Comparison of ENCODE assay signal across 9 cellular contexts in the genomic region with DNA sequence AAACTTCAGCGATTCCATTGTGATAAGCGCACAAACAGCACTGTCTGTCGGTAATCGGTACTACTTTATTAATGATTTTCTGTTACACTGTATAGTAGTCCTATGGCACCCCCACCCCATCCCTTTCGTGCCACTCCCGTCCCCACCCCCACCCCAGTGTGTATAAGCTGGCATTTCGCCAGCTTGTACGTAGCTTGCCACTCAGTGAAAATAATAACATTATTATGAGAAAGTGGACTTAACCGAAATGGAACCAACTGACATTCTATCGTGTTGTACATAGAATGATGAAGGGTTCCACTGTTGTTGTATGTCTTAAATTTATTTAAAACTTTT. TPM values are rescaled to one million over a fixed set of nuclear protein-coding genes. Genes with fewer than 3 reads are reported as not detected.
A peak's percentile ranks its signal among the peaks of the same experiment; 100 is the strongest.
DNase-seq lines count a peak whose midpoint lies in the region; FAIRE-seq and TF ChIP-seq lines count a peak whose summit lies in the region.
"Had no signal": no experiment of that assay in that cellular context is flagged by ENCODE, and none has a peak within 500 bp of the region (broad histone marks: within the 10 kb centered on the region; RNA-seq: fewer than 3 reads in every experiment).

No MANE protein-coding gene starts in this region.

- DNase-seq in DMS 273 (lab: John Stamatoyannopoulos, UW; ENCODE audit: unreplicated experiment) (peak; percentile 74), DMS 273 treated with DMSO at 0.1 percent for 48 hours (lab: John Stamatoyannopoulos, UW) (no peak), adipocyte (ENCODE audit: low read depth) (peak; percentile 76), kidney (no peak), testis (peak; percentile 37), Karpas-422 (no peak)
- no peak for DNase-seq in NK-92 treated with Interleukin-12 subunit alpha and Interleukin-12 subunit beta, amount 100 ng/mL, for 24 hours (lab: John Stamatoyannopoulos, UW)

- H3K9me2 ChIP-seq in Karpas-422 (replicated peaks; ENCODE audit: insufficient read depth, low read length): no peaks in the 10 kb centered on the region

- intact Hi-C loops in kidney (cut with DNase I): no loop called here
- intact Hi-C loops in testis (cut with DNase I; ENCODE audit: low total_unique reads): no loop called here

- no peak for TF ChIP-seq CTCF in kidney (IDR thresholded peaks at IDR 0.05; ENCODE audit: borderline replicate concordance, extremely low read depth, insufficient read depth)
- no peak for TF ChIP-seq CTCF in testis (IDR thresholded peaks at IDR 0.05)

- H3K4me3 ChIP-seq in HUES6 (ENCODE audit: low read depth, low read length) (peak overlapping the region; percentile 76), adipocyte (ENCODE audit: low read length) (peak overlapping the region; percentile 79), kidney (ENCODE audit: low read length in 2 of 2) (peak overlapping the region; percentile 70 to 78), testis (peak overlapping the region; percentile 61 to 80), Karpas-422 (ENCODE audit: low read length) (no peak overlapping the region)

- H3K79me2 ChIP-seq in Karpas-422 (ENCODE audit: low read length): no peaks in the 10 kb centered on the region

- WGBS in testis, 2 donors: 4% methylated on average over 6 to 10 of the region's 10 CpGs

- no peaks in the 10 kb centered on the region for H3K9me3 ChIP-seq in HUES6 (ENCODE audit: control insufficient read depth, insufficient read depth, low read depth, low read length)
- no peaks in the 10 kb centered on the region for H3K9me3 ChIP-seq in adipocyte (ENCODE audit: control insufficient read depth, low read length)
- no peaks in the 10 kb centered on the region for H3K9me3 ChIP-seq in kidney (ENCODE audit: control insufficient read depth in 1 of 2, low read length in 2 of 2)
- H3K9me3 ChIP-seq in testis: no peaks in the 10 kb centered on the region
- no peaks in the 10 kb centered on the region for H3K9me3 ChIP-seq in Karpas-422 (ENCODE audit: low read length)

- H3K27ac ChIP-seq in HUES6 (ENCODE audit: low read depth, low read length): peak overlapping the region; percentile 91
- H3K27ac ChIP-seq in kidney (ENCODE audit: low read depth in 2 of 2, low read length in 2 of 2): peak overlapping the region; percentile 91 to 92
- H3K27ac ChIP-seq in testis: peak overlapping the region; percentile 84 to 90
- no peak overlapping the region for H3K27ac ChIP-seq in Karpas-422 (ENCODE audit: low read length)

- no peaks in the 10 kb centered on the region for H3K27me3 ChIP-seq in HUES6 (ENCODE audit: control insufficient read depth, insufficient read depth, low read length)
- no peaks in the 10 kb centered on the region for H3K27me3 ChIP-seq in adipocyte (replicated peaks; ENCODE audit: control insufficient read depth, insufficient read depth, low read length)
- no peaks in the 10 kb centered on the region for H3K27me3 ChIP-seq in testis
- no peaks in the 10 kb centered on the region; the same call in 1 of the 2 replicates for H3K27me3 ChIP-seq in Karpas-422 (ENCODE audit: low read length)

- peak overlapping the region; percentile 95 for H3K9ac ChIP-seq in HUES6 (ENCODE audit: low read length)
- H3K9ac ChIP-seq in adipocyte (ENCODE audit: low read length): peak overlapping the region; percentile 98
- peak overlapping the region in 1 of 2 donors; percentile 78 for H3K9ac ChIP-seq in kidney (ENCODE audit: low read length in 2 of 2)
- H3K9ac ChIP-seq in Karpas-422 (ENCODE audit: low read length): no peak overlapping the region

- no peak for FAIRE-seq in kidney (lab: Jason Lieb, UNC)
- FAIRE-seq: A204.1 had no signal

- no peak overlapping the region for H3K4me2 ChIP-seq in Karpas-422 (ENCODE audit: low read depth, low read length, poor library complexity, severe bottlenecking)

- TF ChIP-seq POLR2A in testis (IDR thresholded peaks at IDR 0.05): no peak

- peaks cover 22% of the 10 kb centered on the region for H3K36me3 ChIP-seq in HUES6 (ENCODE audit: control insufficient read depth, insufficient read depth, low read length)
- H3K36me3 ChIP-seq in adipocyte (ENCODE audit: control insufficient read depth, insufficient read depth, low read length, severe bottlenecking): no peaks in the 10 kb centered on the region
- H3K36me3 ChIP-seq in kidney (ENCODE audit: control insufficient read depth in 1 of 2, insufficient read depth in 2 of 2, low read length in 2 of 2): no peaks in the 10 kb centered on the region
- H3K36me3 ChIP-seq in testis (ENCODE audit: low read depth, missing control alignments): no peaks in the 10 kb centered on the region
- no peaks in the 10 kb centered on the region for H3K36me3 ChIP-seq in Karpas-422 (ENCODE audit: insufficient read depth, low read length)

- peaks cover 26% of the 10 kb centered on the region for H3K4me1 ChIP-seq in HUES6 (ENCODE audit: control insufficient read depth, insufficient read depth, low read length)
- H3K4me1 ChIP-seq in adipocyte (ENCODE audit: control insufficient read depth, insufficient read depth, low read length): no peaks in the 10 kb centered on the region
- H3K4me1 ChIP-seq in kidney (ENCODE audit: control insufficient read depth in 1 of 2, insufficient read depth in 1 of 2, low read depth in 1 of 2, low read length in 2 of 2): peaks cover 5 to 6% of the 10 kb centered on the region in 2 donors
- peaks cover 8% of the 10 kb centered on the region for H3K4me1 ChIP-seq in testis
- no peaks in the 10 kb centered on the region for H3K4me1 ChIP-seq in Karpas-422 (ENCODE audit: low read length)

- H2AFZ ChIP-seq in Karpas-422 (ENCODE audit: low read length): no peak overlapping the region

- H4K20me1 ChIP-seq in Karpas-422 (ENCODE audit: insufficient read depth, low read depth, low read length): no peaks in the 10 kb centered on the region

RNA-seq across cellular contexts. Expression of a gene that starts 4.8 kb away (rescaled TPM):
- 76.5 TPM for total RNA-seq in kidney
- polyA plus RNA-seq in kidney (ENCODE audit: insufficient read depth, low read depth, low replicate concordance): 21.2 TPM
- 100 to 1,000 TPM; 102 to 155 TPM for total RNA-seq in testis
- 53.4 TPM for polyA plus RNA-seq in testis (ENCODE audit: insufficient read depth, low read depth, low replicate concordance)
- not detected in 2 replicates for total RNA-seq in Karpas-422 (2014; rRNA removed; shearing (Covaris generic); ENCODE audit: low replicate concordance)

Comparison
In these comparisons a context has a peak if more than half of its experiments do, and no peak if none do; other contexts are left out.
1. DNase-seq: peak in DMS 273 (single experiment), adipocyte (single experiment) and testis (single experiment); none in DMS 273 treated with DMSO at 0.1 percent for 48 hours (single experiment), kidney (single experiment), NK-92 treated with Interleukin-12 subunit alpha and Interleukin-12 subunit beta, amount 100 ng/mL, for 24 hours (single experiment) and Karpas-422 (single experiment).
2. RNA of a gene that starts 4.8 kb away (total RNA-seq): 102 to 155 TPM in testis and 76.5 TPM in kidney (single experiment); not detected in Karpas-422; every median in the first group is over 10 times any median in the second.